Comparison of ENCODE assay signal across 2 cellular contexts in genomic region chr6:46903175-46903574, GRCh38.
TF ChIP-seq lines count a peak whose summit lies in the region.

No MANE protein-coding gene starts in this region.

TF ChIP-seq in endothelial cell of umbilical vein, 7 proteins besides CTCF, POLR2A, EP300 and RAD21:
- TF ChIP-seq JUN (IDR thresholded peaks at IDR 0.05; ENCODE audit: borderline replicate concordance, insufficient read depth, insufficient read length, low read depth): no peak
- no peak for TF ChIP-seq GATA2 (IDR thresholded peaks at IDR 0.05; ENCODE audit: insufficient read depth, insufficient read length, low read depth, low read length)
- no peak for TF ChIP-seq EZH2 (IDR thresholded peaks at IDR 0.05; ENCODE audit: borderline replicate concordance, low read depth, low read length, severe bottlenecking)
- no peak for TF ChIP-seq MYC (IDR thresholded peaks at IDR 0.05; ENCODE audit: low read depth, low read length)
- TF ChIP-seq POLR2AphosphoS5 (IDR thresholded peaks at IDR 0.05; ENCODE audit: insufficient read depth, low read depth, low read length): no peak
- TF ChIP-seq MAX (IDR thresholded peaks at IDR 0.05; ENCODE audit: insufficient read depth, insufficient read length): no peak
- TF ChIP-seq FOS (IDR thresholded peaks at IDR 0.05; ENCODE audit: borderline replicate concordance, insufficient read depth, low read length): no peak
TF ChIP-seq in endothelial cell of umbilical vein: peak in this region for 0.

TF ChIP-seq in HepG2, 621 proteins besides CTCF, POLR2A, EP300 and RAD21:
- TF ChIP-seq GABPA (IDR thresholded peaks at IDR 0.05; ENCODE audit: low read depth, low read length) (no peak), GABPA (CRISPR knock-in tag; IDR thresholded peaks at IDR 0.05; ENCODE audit: low read depth) (peak; percentile 29; the same call in 1 of the 2 replicates), DR1 (CRISPR knock-in tag; IDR thresholded peaks at IDR 0.05) (no peak), MIER2 (CRISPR knock-in tag; IDR thresholded peaks at IDR 0.05) (0 out of 2 replicates have a peak, but pooled peaks have one; percentile 37), ELF1 (CRISPR knock-in tag; IDR thresholded peaks at IDR 0.05) (peak; percentile 26; the same call in 1 of the 2 replicates)
